In the genomic region with DNA sequence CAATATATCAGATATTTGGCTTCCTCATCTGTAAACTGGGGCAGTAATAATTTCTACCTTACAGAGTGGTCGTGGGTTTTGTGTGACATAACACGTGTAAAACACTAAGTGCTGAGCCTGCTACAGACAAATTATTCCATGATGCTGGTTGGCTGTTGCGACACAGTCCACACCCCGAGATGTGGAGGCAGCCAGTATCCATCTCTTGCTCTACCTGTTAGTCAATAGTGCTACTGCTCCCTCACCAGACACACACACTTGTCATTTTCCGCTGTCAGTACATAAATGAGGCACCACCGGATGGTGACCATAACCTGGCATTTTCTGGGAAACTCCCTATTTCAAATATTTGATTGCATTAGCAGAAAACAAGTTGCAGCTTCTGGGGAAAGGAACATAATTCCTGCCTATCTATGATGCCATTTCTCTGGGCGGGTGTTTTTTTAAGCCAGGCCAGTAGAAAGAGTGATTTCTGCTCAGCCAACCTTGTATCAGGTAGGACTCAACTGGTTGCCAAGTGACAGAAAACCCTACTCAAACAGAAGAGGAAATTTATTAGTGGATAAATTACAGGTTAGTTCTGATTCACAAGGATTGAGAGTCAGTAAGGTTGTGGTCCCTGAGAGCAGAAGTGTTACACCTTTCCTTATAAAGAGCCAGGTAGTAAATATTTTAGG, we compare ENCODE assay signal across 15 cellular contexts. TPM values are rescaled to one million over a fixed set of nuclear protein-coding genes. Genes with fewer than 3 reads are reported as not detected.
A peak's percentile ranks its signal among the peaks of the same experiment; 100 is the strongest.
DNase-seq lines count a peak whose midpoint lies in the region; ATAC-seq, FAIRE-seq and TF ChIP-seq lines count a peak whose summit lies in the region.
"Had no signal": no experiment of that assay in that cellular context is flagged by ENCODE, and none has a peak within 500 bp of the region (broad histone marks: within the 10 kb centered on the region; RNA-seq: fewer than 3 reads in every experiment).

No MANE protein-coding gene starts in this region.

- CTCF ChIA-PET in K562 (lab: Yijun Ruan, JAX; ENCODE audit: low intra/inter-chr PET ratio): interaction anchor here (2.1 kb wide), 1 partner anchor 213 kb away, joined by 7 read pairs; no protein-coding TSS in a partner anchor

- BruUV-seq in K562 (replicated peaks; lab: Mats Ljungman, UMichigan): no TSS peak

- POLR2A ChIA-PET in K562 (lab: Yijun Ruan, JAX): interaction anchor here (0.5 kb wide), 1 partner anchor 14 kb away, joined by 4 read pairs; no protein-coding TSS in a partner anchor

- H4K20me1 ChIP-seq in K562 (replicated peaks; ENCODE audit: control insufficient read depth, insufficient read depth, low read length): no peaks in the 10 kb centered on the region

- H3K4me3 ChIP-seq in LNCaP clone FGC (ENCODE audit: low read depth, low read length) (no peak overlapping the region), K562 (no peak overlapping the region)
- H3K4me3 ChIP-seq: coronary artery, left lung, neural progenitor cell, thoracic aorta had no signal

- peak; percentile 13 to 19 for DNase-seq in activated CD4-positive, alpha-beta T cell treated with anti-CD3 and anti-CD28 coated beads for 4 hours
- DNase-seq in activated CD4-positive, alpha-beta T cell treated with anti-CD3 and anti-CD28 coated beads, Interleukin-2, amount 50 U/mL, for 1 hour: no peak
- DNase-seq in LNCaP clone FGC (ENCODE audit: low read depth) (peak; percentile 17), K562 (ENCODE audit: extremely low read depth in 1 of 4, low spot score in 3 of 4) (no peak), retina (no peak)
- peak; percentile 13 to 23 for DNase-seq in stimulated activated CD4-positive, alpha-beta T cell treated with anti-CD3 and anti-CD28 coated beads, Interleukin-2, amount 100 ng/mL, for 48 hours
- DNase-seq: DMS79 treated with DMSO at 0.1 percent for 48 hours, left lung, NCI-H2029 had no signal

- intact Hi-C loops in K562 (cut with micrococcal nuclease): loop anchor here (5.0 kb wide), 1 partner anchor 1213 kb away; no protein-coding TSS in a partner anchor

- H2AFZ ChIP-seq in K562 (ENCODE audit: low read depth, low read length): no peak overlapping the region
- H2AFZ ChIP-seq: neural progenitor cell had no signal

- ATAC-seq in K562 (no peak), HG02840 (IDR thresholded peaks at IDR 0.05; ENCODE audit: low FRiP score, unreplicated experiment) (no peak), GM18861 (IDR thresholded peaks at IDR 0.05; ENCODE audit: unreplicated experiment) (no peak)
- ATAC-seq: left lung had no signal

- H3K27ac ChIP-seq in K562 (ENCODE audit: extremely low read depth, low read depth, low read length): no peak overlapping the region
- H3K27ac ChIP-seq: coronary artery, left lung, neural progenitor cell, thoracic aorta had no signal

- H3K4me2 ChIP-seq in K562 (ENCODE audit: insufficient read depth, low read length): no peak overlapping the region
- H3K4me2 ChIP-seq: neural progenitor cell had no signal

- in situ Hi-C loops in K562 (cut with MboI): loop anchor here (5.0 to 10.0 kb wide), 2 partner anchors 73 to 1215 kb away; no protein-coding TSS in a partner anchor

- no peak for TF ChIP-seq EP300 in K562 (IDR thresholded peaks at IDR 0.05; ENCODE audit: low read length)

- no peak for TF ChIP-seq POLR2A in K562 (conservative IDR thresholded peaks at IDR 0.05)

- 18% methylated on average over 7 of the region's 7 CpGs for WGBS in K562 (ENCODE audit: insufficient coverage, low coverage, missing lambda C conversion rate)

- TF ChIP-seq RAD21 in K562 (CRISPR knock-in tag; conservative IDR thresholded peaks at IDR 0.05 in 1 of 2, IDR thresholded peaks at IDR 0.05 in 1 of 2): no peak

- no peaks in the 10 kb centered on the region for H3K9me3 ChIP-seq in K562 (replicated peaks; ENCODE audit: control insufficient read depth, insufficient read depth, low read depth, low read length)
- H3K9me3 ChIP-seq: left lung, thoracic aorta had no signal

- no peaks in the 10 kb centered on the region; the same call in 2 of the 3 replicates for H3K36me3 ChIP-seq in K562 (ENCODE audit: control insufficient read depth, insufficient read depth, low read length)
- H3K36me3 ChIP-seq: neural progenitor cell, thoracic aorta had no signal

- FAIRE-seq in K562 (lab: Jason Lieb, UNC): no peak
- FAIRE-seq: frontal cortex had no signal

- H3K79me2 ChIP-seq in K562 (ENCODE audit: control insufficient read depth, insufficient read depth, low read length): no peaks in the 10 kb centered on the region

- no peak overlapping the region for H3K9ac ChIP-seq in K562 (ENCODE audit: insufficient read depth in 1 of 2, low read depth in 2 of 2, low read length in 2 of 2)
- H3K9ac ChIP-seq: neural progenitor cell had no signal

- no peaks in the 10 kb centered on the region for H3K9me1 ChIP-seq in K562 (ENCODE audit: control insufficient read depth, insufficient read depth, low read length)

- H3K4me1 ChIP-seq in K562 (replicated peaks in 1 of 2; ENCODE audit: control insufficient read depth in 2 of 2, insufficient read depth in 2 of 2, low read length in 2 of 2): no peaks in the 10 kb centered on the region
- H3K4me1 ChIP-seq: left lung, neural progenitor cell had no signal

- no peaks in the 10 kb centered on the region; a peak in 1 of 5 replicates for H3K27me3 ChIP-seq in K562 (ENCODE audit: control insufficient read depth in 2 of 2, insufficient read depth in 2 of 2, low read length in 2 of 2)
- H3K27me3 ChIP-seq: left lung, neural progenitor cell had no signal

- no peak for TF ChIP-seq CTCF in LNCaP clone FGC (IDR thresholded peaks at IDR 0.05; ENCODE audit: control insufficient read depth, extremely low read depth, insufficient read depth)
- TF ChIP-seq CTCF in K562 (IDR thresholded peaks at IDR 0.05 in 2 of 3, conservative IDR thresholded peaks at IDR 0.05 in 1 of 3; ENCODE audit: insufficient read depth in 2 of 3, low read depth in 1 of 3, low read length in 3 of 3): no peak

TF ChIP-seq in K562, 482 proteins besides CTCF, POLR2A, EP300 and RAD21:
- no peak for TF ChIP-seq TAF15 (IDR thresholded peaks at IDR 0.05; ENCODE audit: low read depth, low read length)
- no peak for TF ChIP-seq ADNP (tag; IDR thresholded peaks at IDR 0.05)
- TF ChIP-seq, protein P1, sequence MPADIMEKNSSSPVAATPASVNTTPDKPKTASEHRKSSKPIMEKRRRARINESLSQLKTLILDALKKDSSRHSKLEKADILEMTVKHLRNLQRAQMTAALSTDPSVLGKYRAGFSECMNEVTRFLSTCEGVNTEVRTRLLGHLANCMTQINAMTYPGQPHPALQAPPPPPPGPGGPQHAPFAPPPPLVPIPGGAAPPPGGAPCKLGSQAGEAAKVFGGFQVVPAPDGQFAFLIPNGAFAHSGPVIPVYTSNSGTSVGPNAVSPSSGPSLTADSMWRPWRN (IDR thresholded peaks at IDR 0.05; ENCODE audit: low read depth): no peak
- peak; percentile 39 for TF ChIP-seq CEBPB (tag; IDR thresholded peaks at IDR 0.05)
- TF ChIP-seq, protein P2, sequence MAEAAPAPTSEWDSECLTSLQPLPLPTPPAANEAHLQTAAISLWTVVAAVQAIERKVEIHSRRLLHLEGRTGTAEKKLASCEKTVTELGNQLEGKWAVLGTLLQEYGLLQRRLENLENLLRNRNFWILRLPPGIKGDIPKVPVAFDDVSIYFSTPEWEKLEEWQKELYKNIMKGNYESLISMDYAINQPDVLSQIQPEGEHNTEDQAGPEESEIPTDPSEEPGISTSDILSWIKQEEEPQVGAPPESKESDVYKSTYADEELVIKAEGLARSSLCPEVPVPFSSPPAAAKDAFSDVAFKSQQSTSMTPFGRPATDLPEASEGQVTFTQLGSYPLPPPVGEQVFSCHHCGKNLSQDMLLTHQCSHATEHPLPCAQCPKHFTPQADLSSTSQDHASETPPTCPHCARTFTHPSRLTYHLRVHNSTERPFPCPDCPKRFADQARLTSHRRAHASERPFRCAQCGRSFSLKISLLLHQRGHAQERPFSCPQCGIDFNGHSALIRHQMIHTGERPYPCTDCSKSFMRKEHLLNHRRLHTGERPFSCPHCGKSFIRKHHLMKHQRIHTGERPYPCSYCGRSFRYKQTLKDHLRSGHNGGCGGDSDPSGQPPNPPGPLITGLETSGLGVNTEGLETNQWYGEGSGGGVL (CRISPR knock-in tag; IDR thresholded peaks at IDR 0.05): no peak
- TF ChIP-seq ZNF695 (CRISPR knock-in tag; IDR thresholded peaks at IDR 0.05): no peak
- TF ChIP-seq NFATC3 (IDR thresholded peaks at IDR 0.05): no peak

RNA-seq across cellular contexts. Expression of a gene that starts 24.1 kb away (rescaled TPM):
- total RNA-seq in K562 (2011; cell fraction: chromatin; rRNA removed; ENCODE audit: low replicate concordance): 34.0 and 48.2 TPM in 2 replicates
- 21.2 TPM in 2 replicates for total RNA-seq in K562 (2011; cell fraction: nucleolus; rRNA removed)
- total RNA-seq in K562 (2011; cell fraction: nucleoplasm; rRNA removed): 38.9 and 53.0 TPM in 2 replicates
- total RNA-seq in K562 (2014; rRNA removed): 55.4 and 55.9 TPM in 2 replicates
- total RNA-seq in K562 (2014; rRNA removed; fragmentation: Illumina TruSeq; extraction: Trizol): 75.9 and 89.6 TPM in 2 replicates
- 72.4 and 75.0 TPM in 2 replicates for total RNA-seq in K562 (2015; rRNA removed; fragmentation: Illumina TruSeq; extraction: Trizol)
- 63.0 and 68.8 TPM in 2 replicates for total RNA-seq in K562 (2021)
- 12.8 and 24.1 TPM in 2 replicates for polyA plus RNA-seq in K562 (2011; rRNA removed)
- 3.5 and 6.3 TPM in 2 replicates for polyA plus RNA-seq in K562 (2011; cell fraction: cytosol; rRNA removed)
- 9.1 and 12.8 TPM in 2 replicates for polyA plus RNA-seq in K562 (2011; cell fraction: nucleus; rRNA removed)
- 31.8 and 47.2 TPM in 2 replicates for polyA plus RNA-seq in K562 (2012)
- 48.1 and 50.7 TPM in 2 replicates for polyA plus RNA-seq in K562 (2014; fragmentation: Illumina TruSeq; extraction: Trizol)
- polyA plus RNA-seq in K562 (2014; fragmentation: Nextera tagmentation; extraction: Ambion mirVana): 10 to 100 TPM; 31.6 to 38.2 TPM
- 29.2 and 30.4 TPM in 2 replicates for polyA plus RNA-seq in K562 (2014; rRNA removed)
- polyA minus RNA-seq in K562 (2011; rRNA and poly(A)+ RNA removed): 56.8 and 74.4 TPM in 2 replicates
- polyA minus RNA-seq in K562 (2011; cell fraction: cytosol; rRNA and poly(A)+ RNA removed): 23.4 and 30.2 TPM in 2 replicates
- polyA minus RNA-seq in K562 (2011; cell fraction: nucleus; rRNA and poly(A)+ RNA removed): 12.9 and 25.8 TPM in 2 replicates

Comparison
In these comparisons a context has a peak if more than half of its experiments do, and no peak if none do; other contexts are left out.
1. DNase-seq: peak in activated CD4-positive, alpha-beta T cell treated with anti-CD3 and anti-CD28 coated beads for 4 hours (2 of 2), LNCaP clone FGC (single experiment) and stimulated activated CD4-positive, alpha-beta T cell treated with anti-CD3 and anti-CD28 coated beads, Interleukin-2, amount 100 ng/mL, for 48 hours (2 of 2); none in activated CD4-positive, alpha-beta T cell treated with anti-CD3 and anti-CD28 coated beads, Interleukin-2, amount 50 U/mL, for 1 hour (single experiment), K562 (0 of 4) and retina (single experiment).